Comparison of ENCODE assay signal across 16 cellular contexts in the genomic region with DNA sequence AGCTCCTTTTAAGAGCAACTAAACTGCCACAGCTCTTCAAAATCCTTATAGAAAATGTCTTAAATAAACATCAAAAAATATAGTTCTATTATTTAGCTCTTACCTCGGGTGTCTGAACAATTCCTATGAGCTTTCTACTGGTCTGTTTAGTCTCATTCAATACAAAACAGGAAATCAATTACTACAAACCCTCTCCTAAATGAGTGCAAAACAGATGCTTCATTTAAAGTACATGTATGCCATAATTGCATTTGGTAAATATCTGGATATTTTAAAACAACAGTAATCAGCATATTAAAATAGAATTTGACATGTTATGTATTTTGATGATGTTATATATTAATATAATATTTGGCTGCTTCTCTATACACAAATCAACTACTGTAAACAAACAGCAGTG. TPM values are rescaled to one million over a fixed set of nuclear protein-coding genes. Genes with fewer than 3 reads are reported as not detected.
DNase-seq lines count a peak whose midpoint lies in the region; ATAC-seq, FAIRE-seq and TF ChIP-seq lines count a peak whose summit lies in the region.
"Had no signal": no experiment of that assay in that cellular context is flagged by ENCODE, and none has a peak within 500 bp of the region (broad histone marks: within the 10 kb centered on the region; RNA-seq: fewer than 3 reads in every experiment).

No MANE protein-coding gene starts in this region.

- peak; percentile 35 for DNase-seq in SK-N-DZ (ENCODE audit: low spot score)
- DNase-seq in activated CD4-positive, CD25-positive, alpha-beta regulatory T cell treated with anti-CD3 and anti-CD28 coated beads, Interleukin-2, amount 50 U/mL, for 72 hours, result no peak
- DNase-seq: 8988T; AML-193; Caco-2; Calu3; CD4-positive, alpha-beta T cell; CD8-positive, alpha-beta T cell; DMS79 treated with DMSO at 0.1 percent for 48 hours; GF-D8 had no signal

- ATAC-seq in SK-N-SH treated with all-trans-retinoic acid at 6 μM for 48 hours (no peak), GM19395 (IDR thresholded peaks at IDR 0.05; ENCODE audit: unreplicated experiment) (no peak)
- ATAC-seq: A549; CD8-positive, alpha-beta T cell had no signal

- peak; percentile 30 for FAIRE-seq in A204.1 (lab: Jason Lieb, UNC)
- FAIRE-seq: A549, G401.6, GM12891 had no signal

TF ChIP-seq in SK-N-SH treated with all-trans-retinoic acid at 6 μM for 48 hours, 23 proteins besides CTCF, POLR2A, EP300 and RAD21:
- TF ChIP-seq TCF4 (CRISPR knock-in tag; IDR thresholded peaks at IDR 0.05; ENCODE audit: borderline replicate concordance), result peak; percentile 74
- TF ChIP-seq ESRRG (CRISPR knock-in tag; IDR thresholded peaks at IDR 0.05), result no peak
- TF ChIP-seq ZFP30 (CRISPR knock-in tag; IDR thresholded peaks at IDR 0.05), result no peak
- TF ChIP-seq ZNF565 (CRISPR knock-in tag; conservative IDR thresholded peaks at IDR 0.05; ENCODE audit: low read depth), result no peak
- TF ChIP-seq BACH2 (CRISPR knock-in tag; IDR thresholded peaks at IDR 0.05; ENCODE audit: borderline replicate concordance), result no peak
- TF ChIP-seq ZC3H10 (CRISPR knock-in tag; IDR thresholded peaks at IDR 0.05), result no peak
- peak; percentile 12; the same call in 1 of the 2 replicates for TF ChIP-seq ISL1 (CRISPR knock-in tag; IDR thresholded peaks at IDR 0.05)
- TF ChIP-seq CSRNP3 (CRISPR knock-in tag; IDR thresholded peaks at IDR 0.05), result no peak
- TF ChIP-seq, protein P1, sequence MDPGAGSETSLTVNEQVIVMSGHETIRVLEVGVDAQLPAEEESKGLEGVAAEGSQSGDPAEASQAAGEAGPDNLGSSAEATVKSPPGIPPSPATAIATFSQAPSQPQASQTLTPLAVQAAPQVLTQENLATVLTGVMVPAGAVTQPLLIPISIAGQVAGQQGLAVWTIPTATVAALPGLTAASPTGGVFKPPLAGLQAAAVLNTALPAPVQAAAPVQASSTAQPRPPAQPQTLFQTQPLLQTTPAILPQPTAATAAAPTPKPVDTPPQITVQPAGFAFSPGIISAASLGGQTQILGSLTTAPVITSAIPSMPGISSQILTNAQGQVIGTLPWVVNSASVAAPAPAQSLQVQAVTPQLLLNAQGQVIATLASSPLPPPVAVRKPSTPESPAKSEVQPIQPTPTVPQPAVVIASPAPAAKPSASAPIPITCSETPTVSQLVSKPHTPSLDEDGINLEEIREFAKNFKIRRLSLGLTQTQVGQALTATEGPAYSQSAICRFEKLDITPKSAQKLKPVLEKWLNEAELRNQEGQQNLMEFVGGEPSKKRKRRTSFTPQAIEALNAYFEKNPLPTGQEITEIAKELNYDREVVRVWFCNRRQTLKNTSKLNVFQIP (CRISPR knock-in tag; IDR thresholded peaks at IDR 0.05; ENCODE audit: borderline replicate concordance, low read depth), result no peak
- TF ChIP-seq PATZ1 (CRISPR knock-in tag; IDR thresholded peaks at IDR 0.05; ENCODE audit: borderline replicate concordance), result no peak
- no peak for TF ChIP-seq OSR1 (CRISPR knock-in tag; IDR thresholded peaks at IDR 0.05)

RNA-seq across cellular contexts. Expression of gene MTPN, which starts 38.5 kb away (rescaled TPM):
- polyA plus RNA-seq in SK-N-DZ (2014; cell fraction: cytosol; rRNA removed), result 115 and 117 TPM in 2 replicates
- 38.9 and 41.0 TPM in 2 replicates for polyA plus RNA-seq in SK-N-DZ (2014; cell fraction: nucleus; rRNA removed)
